ENCODE assay signal across 8 cellular contexts in the genomic region with DNA sequence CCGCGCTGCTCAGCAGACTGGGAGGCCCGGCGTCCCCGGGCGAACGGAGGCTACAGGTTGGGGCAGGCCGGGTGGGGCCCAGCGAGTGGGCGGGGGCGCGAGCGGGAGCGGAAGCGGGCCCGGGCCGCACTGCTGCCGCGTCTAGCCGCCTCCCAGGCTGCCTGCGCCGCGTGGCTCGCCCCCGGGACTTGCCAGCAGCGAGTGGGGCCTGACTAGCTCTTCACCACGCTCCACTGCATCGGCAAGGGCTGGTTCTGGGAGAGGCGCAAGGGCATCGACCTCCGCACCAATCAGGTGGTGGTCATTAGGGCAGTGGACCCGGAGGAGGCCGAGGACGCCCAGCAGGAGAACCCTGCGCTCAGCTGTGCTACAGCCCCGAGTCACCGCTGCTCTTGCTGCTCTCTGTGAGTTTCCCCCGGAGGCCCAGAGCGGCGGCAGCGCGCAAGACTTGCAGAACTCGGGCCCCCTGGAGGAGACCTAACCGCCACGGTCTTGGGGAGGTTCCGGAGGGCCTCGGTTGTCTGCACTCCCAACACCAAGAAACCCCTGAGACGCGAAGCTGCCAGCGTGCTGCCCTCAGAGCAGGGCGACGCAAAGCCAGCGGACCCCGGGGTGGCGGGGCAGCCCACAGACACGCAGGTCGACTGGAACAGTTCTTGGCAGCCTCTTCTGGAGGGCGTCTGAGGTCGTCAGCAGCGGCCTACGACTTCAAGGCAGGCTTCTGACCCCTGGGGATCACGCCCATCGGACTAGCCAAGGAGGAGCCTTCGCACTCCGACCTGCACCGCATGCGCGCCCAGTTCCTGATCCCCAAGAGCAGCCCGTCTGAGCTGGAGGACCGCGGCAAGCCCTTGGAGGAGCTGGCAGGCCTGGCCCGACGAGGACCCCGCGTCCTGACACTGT. TPM values are rescaled to one million over a fixed set of nuclear protein-coding genes. Genes with fewer than 3 reads are reported as not detected.
DNase-seq lines count a peak whose midpoint lies in the region; ATAC-seq and TF ChIP-seq lines count a peak whose summit lies in the region.

No MANE protein-coding gene starts in this region.

- no peak for TF ChIP-seq CTCF in left ventricle myocardium inferior (IDR thresholded peaks at IDR 0.05; ENCODE audit: borderline replicate concordance)

- no peak overlapping the region for H3K4me3 Mint-ChIP-seq in activated T-helper 2 cell treated with anti-CD3 and anti-CD28 coated beads, Interferon-gamma antibody, Interleukin-2, Interleukin-4, amounts not matched to agents 10 μg/mL and 5 μg/mL and 100 μg/mL, durations not matched to agents 14 hours and 24 hours and 36 hours (ENCODE audit: low read depth)

- peaks cover 21% of the 10 kb centered on the region for H3K27me3 Mint-ChIP-seq in activated T-helper 2 cell treated with anti-CD3 and anti-CD28 coated beads, Interferon-gamma antibody, Interleukin-2, Interleukin-4, amounts not matched to agents 10 μg/mL and 5 μg/mL and 100 μg/mL, durations not matched to agents 14 hours and 24 hours and 36 hours (ENCODE audit: low read depth)

- H3K9me3 ChIP-seq in left ventricle myocardium inferior (replicated peaks) (peaks cover 12% of the 10 kb centered on the region), HAP-1 (no peaks in the 10 kb centered on the region)

- no peaks in the 10 kb centered on the region for H3K36me3 Mint-ChIP-seq in activated T-helper 2 cell treated with anti-CD3 and anti-CD28 coated beads, Interferon-gamma antibody, Interleukin-2, Interleukin-4, amounts not matched to agents 10 μg/mL and 5 μg/mL and 100 μg/mL, durations not matched to agents 14 hours and 24 hours and 36 hours (ENCODE audit: low read depth)

- H3K4me1 ChIP-seq in left ventricle myocardium inferior (peaks cover 33% of the 10 kb centered on the region), HAP-1 (no peaks in the 10 kb centered on the region)

- no peak overlapping the region for H3K27ac ChIP-seq in left ventricle myocardium inferior (replicated peaks)

- H3K36me3 ChIP-seq in left ventricle myocardium inferior: no peaks in the 10 kb centered on the region
- H3K36me3 ChIP-seq in HAP-1 (replicated peaks): no peaks in the 10 kb centered on the region

- H3K4me3 ChIP-seq in left ventricle myocardium inferior (peak overlapping the region; percentile 62), HAP-1 (no peak overlapping the region)

- in situ Hi-C loops in HAP-1 (cut with MboI; ENCODE audit: low sequenced_read_pairs): no loop called here

- intact Hi-C loops in activated T-helper 2 cell treated with anti-CD3 and anti-CD28 coated beads, Interferon-gamma antibody, Interleukin-2, Interleukin-4, amounts not matched to agents 10 μg/mL and 5 μg/mL and 100 μg/mL, durations not matched to agents 14 hours and 24 hours and 36 hours (cut with micrococcal nuclease): no loop called here
- intact Hi-C loops in left ventricle myocardium inferior (cut with micrococcal nuclease): no loop called here

- H3K27me3 ChIP-seq in left ventricle myocardium inferior (ENCODE audit: low read depth) (peaks cover 57% of the 10 kb centered on the region), HAP-1 (ENCODE audit: low read depth) (no peaks in the 10 kb centered on the region; the same call in 1 of the 2 replicates)

- peaks cover 3% of the 10 kb centered on the region for H3K9me3 Mint-ChIP-seq in activated T-helper 2 cell treated with anti-CD3 and anti-CD28 coated beads, Interferon-gamma antibody, Interleukin-2, Interleukin-4, amounts not matched to agents 10 μg/mL and 5 μg/mL and 100 μg/mL, durations not matched to agents 14 hours and 24 hours and 36 hours

- DNase-seq in activated T-helper 2 cell treated with anti-CD3 and anti-CD28 coated beads, Interferon-gamma antibody, Interleukin-2, Interleukin-4, amounts not matched to agents 10 μg/mL and 5 μg/mL and 100 μg/mL, durations not matched to agents 14 hours and 24 hours and 36 hours (ENCODE audit: low spot score): peak; percentile 35
- DNase-seq in left ventricle myocardium inferior (peak; percentile 32), HAP-1 (ENCODE audit: low spot score in 2 of 2) (no peak), GOT3 (lab: John Stamatoyannopoulos, UW) (no peak), NOMO-1 (lab: John Stamatoyannopoulos, UW; ENCODE audit: unreplicated experiment in 2 of 2) (no peak)
- DNase-seq in stimulated activated CD4-positive, alpha-beta T cell treated with anti-CD3 and anti-CD28 coated beads, Interleukin-15, amount 100 ng/mL, for 1 hour (ENCODE audit: low read depth in 1 of 2, low spot score in 1 of 2): peak; percentile 21 to 41

- H3K4me1 Mint-ChIP-seq in activated T-helper 2 cell treated with anti-CD3 and anti-CD28 coated beads, Interferon-gamma antibody, Interleukin-2, Interleukin-4, amounts not matched to agents 10 μg/mL and 5 μg/mL and 100 μg/mL, durations not matched to agents 14 hours and 24 hours and 36 hours (ENCODE audit: low read depth): peaks cover 2% of the 10 kb centered on the region

- no peak overlapping the region for H3K27ac Mint-ChIP-seq in activated T-helper 2 cell treated with anti-CD3 and anti-CD28 coated beads, Interferon-gamma antibody, Interleukin-2, Interleukin-4, amounts not matched to agents 10 μg/mL and 5 μg/mL and 100 μg/mL, durations not matched to agents 14 hours and 24 hours and 36 hours

- ATAC-seq in GM21825 (IDR thresholded peaks at IDR 0.05; ENCODE audit: unreplicated experiment) (peak; percentile 57), HG02852 (IDR thresholded peaks at IDR 0.05; ENCODE audit: unreplicated experiment) (no peak)

RNA-seq across cellular contexts. Expression of a gene that starts 27.2 kb away (rescaled TPM):
- total RNA-seq in activated T-helper 2 cell treated with anti-CD3 and anti-CD28 coated beads, Interferon-gamma antibody, Interleukin-2, Interleukin-4, amounts not matched to agents 10 μg/mL and 5 μg/mL and 100 μg/mL, durations not matched to agents 14 hours and 24 hours and 36 hours: 57.3 and 60.6 TPM in 2 replicates
- total RNA-seq in left ventricle myocardium inferior: 11.0 TPM

RNA-seq across cellular contexts. Expression of a gene that starts 36.5 kb away (rescaled TPM):
- total RNA-seq in activated T-helper 2 cell treated with anti-CD3 and anti-CD28 coated beads, Interferon-gamma antibody, Interleukin-2, Interleukin-4, amounts not matched to agents 10 μg/mL and 5 μg/mL and 100 μg/mL, durations not matched to agents 14 hours and 24 hours and 36 hours: 112 and 115 TPM in 2 replicates
- 18.1 TPM for total RNA-seq in left ventricle myocardium inferior

Comparison
In these comparisons a context has a peak if more than half of its experiments do, and no peak if none do; other contexts are left out.
1. DNase-seq: peak in activated T-helper 2 cell treated with anti-CD3 and anti-CD28 coated beads, Interferon-gamma antibody, Interleukin-2, Interleukin-4, amounts not matched to agents 10 μg/mL and 5 μg/mL and 100 μg/mL, durations not matched to agents 14 hours and 24 hours and 36 hours (single experiment), left ventricle myocardium inferior (single experiment) and stimulated activated CD4-positive, alpha-beta T cell treated with anti-CD3 and anti-CD28 coated beads, Interleukin-15, amount 100 ng/mL, for 1 hour (2 of 2); none in HAP-1 (0 of 2), GOT3 (single experiment) and NOMO-1 (0 of 2).